In the genomic region with DNA sequence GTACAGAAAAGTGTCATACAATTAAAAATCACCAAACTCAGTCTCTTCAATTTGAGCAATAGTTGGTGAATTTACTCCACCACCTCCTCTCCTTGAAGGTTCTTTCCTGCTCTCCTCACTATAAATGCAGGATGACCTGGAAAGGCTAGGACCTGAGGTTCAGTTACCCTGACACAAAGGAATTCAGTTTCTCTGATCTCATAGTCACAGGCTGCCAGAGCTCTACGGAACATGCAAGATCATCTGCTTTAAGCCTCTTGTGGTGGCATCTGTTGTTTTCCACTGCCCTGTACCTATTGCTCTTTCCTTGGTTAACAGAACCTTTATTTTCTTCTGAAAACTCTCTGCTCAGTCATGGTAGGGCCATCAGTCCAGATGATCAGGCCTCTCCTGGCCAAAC, we compare ENCODE assay signal across 17 cellular contexts. TPM values are rescaled to one million over a fixed set of nuclear protein-coding genes. Genes with fewer than 3 reads are reported as not detected.
DNase-seq lines count a peak whose midpoint lies in the region; ATAC-seq, FAIRE-seq and TF ChIP-seq lines count a peak whose summit lies in the region.
"Had no signal": no experiment of that assay in that cellular context is flagged by ENCODE, and none has a peak within 500 bp of the region (broad histone marks: within the 10 kb centered on the region; RNA-seq: fewer than 3 reads in every experiment).

No MANE protein-coding gene starts in this region.

- no peaks in the 10 kb centered on the region for H3K36me3 ChIP-seq in OCI-LY1 (ENCODE audit: insufficient read depth, low read length)
- no peaks in the 10 kb centered on the region for H3K36me3 ChIP-seq in psoas muscle (ENCODE audit: insufficient read depth in 1 of 2, low read depth in 1 of 2)

- no peaks in the 10 kb centered on the region for H4K20me1 ChIP-seq in OCI-LY1 (ENCODE audit: insufficient read depth, low read length)

- H3K9me2 ChIP-seq in OCI-LY1 (ENCODE audit: low read depth, low read length) = no peaks in the 10 kb centered on the region

- H3F3A ChIP-seq in OCI-LY1 (ENCODE audit: insufficient read depth, low read length) = no peaks in the 10 kb centered on the region

- H3K9ac ChIP-seq in OCI-LY1 (ENCODE audit: low read length) = no peak overlapping the region

- no peaks in the 10 kb centered on the region for H3K79me2 ChIP-seq in OCI-LY1 (ENCODE audit: insufficient read depth, low read length)

- H2AFZ ChIP-seq in OCI-LY1 (ENCODE audit: low read length) = no peak overlapping the region

- H3K4me3 ChIP-seq in OCI-LY1 (ENCODE audit: low read depth, low read length, poor library complexity, severe bottlenecking) = no peak overlapping the region
- H3K4me3 ChIP-seq in epithelial cell of proximal tubule (ENCODE audit: low read depth, low read length) = no peak overlapping the region
- no peak overlapping the region for H3K4me3 ChIP-seq in psoas muscle
- H3K4me3 ChIP-seq: A549, K562 had no signal

- no peaks in the 10 kb centered on the region for H3K27me3 ChIP-seq in OCI-LY1 (ENCODE audit: insufficient read depth, low read length)
- no peaks in the 10 kb centered on the region for H3K27me3 ChIP-seq in psoas muscle (ENCODE audit: insufficient read depth in 3 of 3, low read length in 2 of 3)

- no peak overlapping the region; the same call in 1 of the 2 replicates for H3K4me2 ChIP-seq in OCI-LY1 (ENCODE audit: low read length)
- H3K4me2 ChIP-seq: A549 had no signal

- intact Hi-C loops in psoas muscle (cut with DNase I) = no loop called here

- DNase-seq in GM18507 (ENCODE audit: extremely low spot score, insufficient read length, low read depth) = no peak
- peak; percentile 7 for DNase-seq in epithelial cell of proximal tubule (ENCODE audit: low read depth)
- DNase-seq in psoas muscle = no peak
- DNase-seq in HuH-7 (ENCODE audit: low spot score) = no peak
- no peak for DNase-seq in NCI-H226
- DNase-seq in iPS-NIHi7 (ENCODE audit: extremely low spot score) = no peak
- DNase-seq: AML-193, GOT3, NCI-H1105, NCI-H1694 treated with DMSO at 0.1 percent for 48 hours, OCI-M1 had no signal

- 18 to 30% (median 29%) methylated on average over 1 of the region's 1 CpG for WGBS in psoas muscle, 3 donors

- TF ChIP-seq CTCF in OCI-LY1 (IDR thresholded peaks at IDR 0.05; ENCODE audit: low read length) (no peak), epithelial cell of proximal tubule (conservative IDR thresholded peaks at IDR 0.05; ENCODE audit: low read depth, low read length) (no peak), psoas muscle (IDR thresholded peaks at IDR 0.05) (no peak)

- peak; percentile 33 for FAIRE-seq in GM18507 (lab: Jason Lieb, UNC)
- FAIRE-seq: A549, K562 had no signal

- peaks cover 31% of the 10 kb centered on the region for H3K4me1 ChIP-seq in OCI-LY1 (ENCODE audit: insufficient read depth, low read length, severe bottlenecking)
- H3K4me1 ChIP-seq in psoas muscle = peaks cover 58% of the 10 kb centered on the region

- peak; percentile 46 to 69 (median 58) for ATAC-seq in psoas muscle
- no peak for ATAC-seq in GM18909 (IDR thresholded peaks at IDR 0.05; ENCODE audit: poor library complexity, unreplicated experiment)
- ATAC-seq: A549, K562 had no signal

- H3K27ac ChIP-seq in OCI-LY1 (ENCODE audit: low read depth, low read length, poor library complexity, severe bottlenecking) = peak overlapping the region; percentile 19
- H3K27ac ChIP-seq in psoas muscle = peak overlapping the region; percentile 91
- H3K27ac ChIP-seq: HL-60 had no signal

- H3K9me3 ChIP-seq in OCI-LY1 (ENCODE audit: low read length) (no peaks in the 10 kb centered on the region), psoas muscle (no peaks in the 10 kb centered on the region)
- H3K9me3 ChIP-seq: A549 had no signal

RNA-seq across cellular contexts. Expression of gene TP63, which starts 4.9 kb away (rescaled TPM):
- total RNA-seq in epithelial cell of proximal tubule (not detected in 2 replicates), psoas muscle (10 to 100 TPM in 3 of 4 donors, 1 to 10 TPM in 1; 9.6 to 83.0 (median 20.0) TPM)
- polyA plus RNA-seq in psoas muscle = 10 to 100 TPM in 2 of 3 donors, 1 to 10 TPM in 1; 1.4 to 13.7 (median 13.1) TPM
- total RNA-seq: M059J had no signal

Comparison
In these comparisons a context has a peak if more than half of its experiments do, and no peak if none do; other contexts are left out.
1. RNA of gene TP63, which starts 4.9 kb away (total RNA-seq): 9.6 to 83.0 TPM in psoas muscle; not detected in epithelial cell of proximal tubule; every median in the first group is over 10 times any median in the second.